In genomic region chr1:65514083-65514482, GRCh38 we compare ENCODE assay signal across 22 cellular contexts.
DNase-seq lines count a peak whose midpoint lies in the region; ATAC-seq, FAIRE-seq and TF ChIP-seq lines count a peak whose summit lies in the region.
"Had no signal": no experiment of that assay in that cellular context is flagged by ENCODE, and none has a peak within 500 bp of the region (broad histone marks: within the 10 kb centered on the region; RNA-seq: fewer than 3 reads in every experiment).

No MANE protein-coding gene starts in this region.

- H3K27ac Mint-ChIP-seq in nephron progenitor cell = no peak overlapping the region
- H3K27ac Mint-ChIP-seq: activated T-helper 1 cell treated with anti-CD3 and anti-CD28 coated beads, Interleukin-12 subunit alpha, Interleukin-12 subunit beta, Interleukin-2, Interleukin-4 antibody, amounts not matched to agents 30 ng/mL and 10 ng/mL and 1 ng/mL, durations not matched to agents 14 hours and 24 hours and 36 hours; endodermal cell; immature natural killer cell; memory B cell; nephron had no signal

- H3K9me3 ChIP-seq in K562 (replicated peaks; ENCODE audit: control insufficient read depth, insufficient read depth, low read depth, low read length) (no peaks in the 10 kb centered on the region), left lung (no peaks in the 10 kb centered on the region)
- H3K9me3 ChIP-seq: adrenal gland, Caco-2, stomach had no signal

- no peaks in the 10 kb centered on the region for H3K36me3 Mint-ChIP-seq in nephron progenitor cell (ENCODE audit: low read depth)
- H3K36me3 Mint-ChIP-seq: memory B cell had no signal

- peaks cover 50% of the 10 kb centered on the region for H3K4me1 ChIP-seq in ACC112 (ENCODE audit: control insufficient read depth, insufficient read depth, low read length, unreplicated experiment)
- peaks cover 0 to 29% of the 10 kb centered on the region in 2 experiments; a peak in 2 of 5 replicates for H3K4me1 ChIP-seq in K562 (replicated peaks in 1 of 2; ENCODE audit: control insufficient read depth in 2 of 2, insufficient read depth in 2 of 2, low read length in 2 of 2)
- no peaks in the 10 kb centered on the region for H3K4me1 ChIP-seq in left lung
- H3K4me1 ChIP-seq: adrenal gland, Caco-2 had no signal

- H3K4me3 ChIP-seq in ACC112 (ENCODE audit: low read depth, low read length) (no peak overlapping the region), K562 (no peak overlapping the region), left lung (no peak overlapping the region)
- H3K4me3 ChIP-seq: adrenal gland, stomach had no signal

- WGBS in K562 (ENCODE audit: insufficient coverage, low coverage, missing lambda C conversion rate) = 19% methylated on average over 1 of the region's 1 CpG

- H3K36me3 ChIP-seq in ACC112 (ENCODE audit: insufficient read depth, low read length) = no peaks in the 10 kb centered on the region
- no peaks in the 10 kb centered on the region for H3K36me3 ChIP-seq in K562 (ENCODE audit: control insufficient read depth, insufficient read depth, low read length)
- H3K36me3 ChIP-seq in left lung = no peaks in the 10 kb centered on the region
- H3K36me3 ChIP-seq: adrenal gland, stomach, WERI-Rb-1 had no signal

- TF ChIP-seq POLR2A in K562 (conservative IDR thresholded peaks at IDR 0.05) = no peak

- H2AFZ ChIP-seq in ACC112 (ENCODE audit: low read length, unreplicated experiment) (no peak overlapping the region), K562 (ENCODE audit: low read depth, low read length) (0 out of 2 replicates have a peak overlapping the region, but pooled peaks have one; percentile 10)

- H3K27ac ChIP-seq in ACC112 (ENCODE audit: low read depth, low read length) = peak overlapping the region; percentile 19
- H3K27ac ChIP-seq in K562 (ENCODE audit: extremely low read depth, low read depth, low read length) = no peak overlapping the region
- H3K27ac ChIP-seq in left lung = no peak overlapping the region
- H3K27ac ChIP-seq: adrenal gland, WERI-Rb-1 had no signal

- FAIRE-seq in K562 (lab: Jason Lieb, UNC) = peak; percentile 11
- FAIRE-seq: urothelium cell line had no signal

- POLR2A ChIA-PET in K562 (lab: Yijun Ruan, JAX) = interaction anchor here (1.7 kb wide), 1 partner anchor 17 kb away, joined by 6 read pairs; no protein-coding TSS in a partner anchor

- H3K79me2 ChIP-seq in ACC112 (ENCODE audit: control insufficient read depth, insufficient read depth, low read length, unreplicated experiment) (no peaks in the 10 kb centered on the region), K562 (ENCODE audit: control insufficient read depth, insufficient read depth, low read length) (no peaks in the 10 kb centered on the region)

- no peaks in the 10 kb centered on the region for H4K20me1 ChIP-seq in K562 (replicated peaks; ENCODE audit: control insufficient read depth, insufficient read depth, low read length)

- H3K4me2 ChIP-seq in K562 (ENCODE audit: insufficient read depth, low read length) = no peak overlapping the region

- H3K9me3 Mint-ChIP-seq in nephron progenitor cell = no peaks in the 10 kb centered on the region
- H3K9me3 Mint-ChIP-seq: activated T-helper 1 cell treated with anti-CD3 and anti-CD28 coated beads, Interleukin-12 subunit alpha, Interleukin-12 subunit beta, Interleukin-2, Interleukin-4 antibody, amounts not matched to agents 30 ng/mL and 10 ng/mL and 1 ng/mL, durations not matched to agents 14 hours and 24 hours and 36 hours; endodermal cell; memory B cell; nephron had no signal

- peaks cover 9% of the 10 kb centered on the region for H3K27me3 Mint-ChIP-seq in nephron progenitor cell (ENCODE audit: low read depth, poor library complexity)

- CTCF ChIA-PET in K562 (lab: Yijun Ruan, JAX; ENCODE audit: low intra/inter-chr PET ratio) = no interaction called here

- intact Hi-C loops in K562 (cut with micrococcal nuclease) = no loop called here
- intact Hi-C loops in left lung (cut with DNase I) = no loop called here

- H3K9ac ChIP-seq in K562 (ENCODE audit: insufficient read depth in 1 of 2, low read depth in 2 of 2, low read length in 2 of 2) = no peak overlapping the region

- TF ChIP-seq EP300 in K562 (IDR thresholded peaks at IDR 0.05; ENCODE audit: low read length) = no peak

- no peak overlapping the region for H3K4me3 Mint-ChIP-seq in nephron progenitor cell
- H3K4me3 Mint-ChIP-seq: activated T-helper 1 cell treated with anti-CD3 and anti-CD28 coated beads, Interleukin-12 subunit alpha, Interleukin-12 subunit beta, Interleukin-2, Interleukin-4 antibody, amounts not matched to agents 30 ng/mL and 10 ng/mL and 1 ng/mL, durations not matched to agents 14 hours and 24 hours and 36 hours; endodermal cell; immature natural killer cell; memory B cell; nephron had no signal

- in situ Hi-C loops in K562 (cut with MboI) = no loop called here

- TF ChIP-seq RAD21 in K562 (CRISPR knock-in tag; conservative IDR thresholded peaks at IDR 0.05 in 1 of 2, IDR thresholded peaks at IDR 0.05 in 1 of 2) = no peak

- no peaks in the 10 kb centered on the region for H3K4me1 Mint-ChIP-seq in nephron progenitor cell
- H3K4me1 Mint-ChIP-seq: immature natural killer cell, memory B cell, nephron had no signal

- TF ChIP-seq CTCF in K562 (IDR thresholded peaks at IDR 0.05 in 2 of 3, conservative IDR thresholded peaks at IDR 0.05 in 1 of 3; ENCODE audit: insufficient read depth in 2 of 3, low read depth in 1 of 3, low read length in 3 of 3) (no peak), left lung (IDR thresholded peaks at IDR 0.05) (no peak), nephron progenitor cell (IDR thresholded peaks at IDR 0.05) (no peak)

- ATAC-seq in K562 (no peak), left lung (peak; percentile 38)

- H3K27me3 ChIP-seq in ACC112 (ENCODE audit: insufficient read depth, low read length) (no peaks in the 10 kb centered on the region), K562 (ENCODE audit: control insufficient read depth in 2 of 2, insufficient read depth in 2 of 2, low read length in 2 of 2) (no peaks in the 10 kb centered on the region), left lung (no peaks in the 10 kb centered on the region)
- H3K27me3 ChIP-seq: adrenal gland, stomach had no signal

- H3K9me1 ChIP-seq in K562 (ENCODE audit: control insufficient read depth, insufficient read depth, low read length) = no peaks in the 10 kb centered on the region

- no TSS peak for BruUV-seq in K562 (replicated peaks; lab: Mats Ljungman, UMichigan)

- peak; percentile 54 for DNase-seq in GM04504 (ENCODE audit: low read depth)
- no peak for DNase-seq in K562 (ENCODE audit: extremely low read depth in 1 of 4, low spot score in 3 of 4)
- no peak for DNase-seq in left lung
- DNase-seq in HuH-7.5 (ENCODE audit: low spot score) = no peak
- no peak for DNase-seq in nephron progenitor cell
- DNase-seq in NCI-H1694 treated with DMSO at 0.1 percent for 48 hours (lab: John Stamatoyannopoulos, UW) = no peak
- no peak for DNase-seq in NCI-H524 treated with DMSO at 0.1 percent for 48 hours (lab: John Stamatoyannopoulos, UW)
- DNase-seq: adrenal gland; Caco-2; endodermal cell; GDM1; immature natural killer cell; NCI-H1092 treated with DMSO at 0.1 percent for 48 hours; NCI-H2227 treated with DMSO at 0.1 percent for 48 hours; NK-92 treated with Interleukin-12 subunit alpha and Interleukin-12 subunit beta, amount 100 ng/mL, for 24 hours; stomach; WERI-Rb-1 had no signal

TF ChIP-seq in K562, 482 proteins besides CTCF, POLR2A, EP300 and RAD21 (continues in another document):
- TF ChIP-seq ZNF282 (CRISPR knock-in tag; IDR thresholded peaks at IDR 0.05) (no peak), FOXK2 (conservative IDR thresholded peaks at IDR 0.05 in 1 of 2, IDR thresholded peaks at IDR 0.05 in 1 of 2; ENCODE audit: low read depth in 2 of 2) (no peak), ZNF24 (IDR thresholded peaks at IDR 0.05) (no peak), DACH1 (IDR thresholded peaks at IDR 0.05; ENCODE audit: partially characterized antibody) (no peak), E2F1 (CRISPR knock-in tag; IDR thresholded peaks at IDR 0.05) (no peak), ZNF586 (CRISPR knock-in tag; conservative IDR thresholded peaks at IDR 0.05) (no peak), ZNF644 (tag; IDR thresholded peaks at IDR 0.05; ENCODE audit: low read depth) (no peak), ERF (CRISPR knock-in tag; IDR thresholded peaks at IDR 0.05) (no peak)
